Comparison of ENCODE assay signal across 2 cellular contexts in the genomic region with DNA sequence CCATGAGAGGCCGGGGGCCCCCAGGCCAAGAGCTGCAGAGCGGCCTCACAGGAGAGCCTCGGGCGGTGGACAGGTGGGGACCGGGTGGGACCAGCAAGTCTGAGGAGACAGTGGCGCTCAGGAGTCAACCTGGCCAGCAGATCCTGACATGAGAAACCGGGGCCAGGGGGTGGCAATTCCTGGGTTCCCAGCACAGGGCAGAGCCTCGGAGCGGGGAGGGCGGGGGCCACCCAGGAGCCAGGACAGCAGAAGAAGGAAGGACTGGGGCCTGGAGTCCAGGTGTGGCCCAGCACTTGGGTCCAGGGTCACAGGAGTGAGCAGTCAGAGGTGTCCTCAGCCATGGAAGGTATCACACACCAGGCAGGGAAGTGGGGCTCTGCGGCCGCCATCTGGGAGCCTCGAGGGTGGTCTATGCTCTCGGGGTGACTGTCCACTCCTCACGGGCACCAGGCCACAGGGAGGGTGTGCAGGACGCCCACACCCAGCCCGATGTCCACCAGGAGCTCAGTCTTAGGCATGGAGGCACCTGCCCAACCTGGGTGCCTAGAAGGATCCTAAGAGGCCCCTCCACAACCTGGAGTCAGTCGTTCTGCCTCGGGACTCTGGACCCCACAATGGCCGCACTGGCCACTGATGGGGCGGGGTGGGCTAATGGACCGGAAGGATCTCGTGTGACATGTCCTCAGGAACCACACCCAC.
TF ChIP-seq lines count a peak whose summit lies in the region.

No MANE protein-coding gene starts in this region.

TF ChIP-seq in HCT116, 20 proteins besides CTCF, POLR2A, EP300 and RAD21 (continued from another document):
- TF ChIP-seq SRF (IDR thresholded peaks at IDR 0.05; ENCODE audit: low read depth) (no peak), ZNF274 (IDR thresholded peaks at IDR 0.05; ENCODE audit: low read depth, low read length) (no peak), EZH2phosphoT487 (IDR thresholded peaks at IDR 0.05; ENCODE audit: borderline replicate concordance) (no peak), POLR2AphosphoS5 (IDR thresholded peaks at IDR 0.05; ENCODE audit: low read depth, low read length) (no peak), EZH2 (IDR thresholded peaks at IDR 0.05) (no peak), JUND (IDR thresholded peaks at IDR 0.05) (no peak), SP1 (IDR thresholded peaks at IDR 0.05; ENCODE audit: low read depth) (no peak), ELF1 (IDR thresholded peaks at IDR 0.05; ENCODE audit: borderline replicate concordance, low read depth) (no peak), CEBPB (IDR thresholded peaks at IDR 0.05; ENCODE audit: low read depth) (no peak), SIN3A (IDR thresholded peaks at IDR 0.05; ENCODE audit: low read depth) (no peak), ZFX (IDR thresholded peaks at IDR 0.05) (no peak), CBX3 (IDR thresholded peaks at IDR 0.05; ENCODE audit: low read depth) (no peak), EGR1 (IDR thresholded peaks at IDR 0.05; ENCODE audit: low read depth) (no peak), TCF7L2 (IDR thresholded peaks at IDR 0.05; ENCODE audit: borderline replicate concordance, extremely low read depth, insufficient read depth, insufficient read length) (no peak)
- TF ChIP-seq, protein P1, sequence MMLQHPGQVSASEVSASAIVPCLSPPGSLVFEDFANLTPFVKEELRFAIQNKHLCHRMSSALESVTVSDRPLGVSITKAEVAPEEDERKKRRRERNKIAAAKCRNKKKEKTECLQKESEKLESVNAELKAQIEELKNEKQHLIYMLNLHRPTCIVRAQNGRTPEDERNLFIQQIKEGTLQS (IDR thresholded peaks at IDR 0.05) = no peak
- TF ChIP-seq, protein P2, sequence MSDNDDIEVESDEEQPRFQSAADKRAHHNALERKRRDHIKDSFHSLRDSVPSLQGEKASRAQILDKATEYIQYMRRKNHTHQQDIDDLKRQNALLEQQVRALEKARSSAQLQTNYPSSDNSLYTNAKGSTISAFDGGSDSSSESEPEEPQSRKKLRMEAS (IDR thresholded peaks at IDR 0.05) = no peak
- TF ChIP-seq, protein P3, sequence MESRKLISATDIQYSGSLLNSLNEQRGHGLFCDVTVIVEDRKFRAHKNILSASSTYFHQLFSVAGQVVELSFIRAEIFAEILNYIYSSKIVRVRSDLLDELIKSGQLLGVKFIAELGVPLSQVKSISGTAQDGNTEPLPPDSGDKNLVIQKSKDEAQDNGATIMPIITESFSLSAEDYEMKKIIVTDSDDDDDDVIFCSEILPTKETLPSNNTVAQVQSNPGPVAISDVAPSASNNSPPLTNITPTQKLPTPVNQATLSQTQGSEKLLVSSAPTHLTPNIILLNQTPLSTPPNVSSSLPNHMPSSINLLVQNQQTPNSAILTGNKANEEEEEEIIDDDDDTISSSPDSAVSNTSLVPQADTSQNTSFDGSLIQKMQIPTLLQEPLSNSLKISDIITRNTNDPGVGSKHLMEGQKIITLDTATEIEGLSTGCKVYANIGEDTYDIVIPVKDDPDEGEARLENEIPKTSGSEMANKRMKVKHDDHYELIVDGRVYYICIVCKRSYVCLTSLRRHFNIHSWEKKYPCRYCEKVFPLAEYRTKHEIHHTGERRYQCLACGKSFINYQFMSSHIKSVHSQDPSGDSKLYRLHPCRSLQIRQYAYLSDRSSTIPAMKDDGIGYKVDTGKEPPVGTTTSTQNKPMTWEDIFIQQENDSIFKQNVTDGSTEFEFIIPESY (IDR thresholded peaks at IDR 0.05; ENCODE audit: extremely low read depth, insufficient replicate concordance, low read length) = no peak
- TF ChIP-seq, protein P4, sequence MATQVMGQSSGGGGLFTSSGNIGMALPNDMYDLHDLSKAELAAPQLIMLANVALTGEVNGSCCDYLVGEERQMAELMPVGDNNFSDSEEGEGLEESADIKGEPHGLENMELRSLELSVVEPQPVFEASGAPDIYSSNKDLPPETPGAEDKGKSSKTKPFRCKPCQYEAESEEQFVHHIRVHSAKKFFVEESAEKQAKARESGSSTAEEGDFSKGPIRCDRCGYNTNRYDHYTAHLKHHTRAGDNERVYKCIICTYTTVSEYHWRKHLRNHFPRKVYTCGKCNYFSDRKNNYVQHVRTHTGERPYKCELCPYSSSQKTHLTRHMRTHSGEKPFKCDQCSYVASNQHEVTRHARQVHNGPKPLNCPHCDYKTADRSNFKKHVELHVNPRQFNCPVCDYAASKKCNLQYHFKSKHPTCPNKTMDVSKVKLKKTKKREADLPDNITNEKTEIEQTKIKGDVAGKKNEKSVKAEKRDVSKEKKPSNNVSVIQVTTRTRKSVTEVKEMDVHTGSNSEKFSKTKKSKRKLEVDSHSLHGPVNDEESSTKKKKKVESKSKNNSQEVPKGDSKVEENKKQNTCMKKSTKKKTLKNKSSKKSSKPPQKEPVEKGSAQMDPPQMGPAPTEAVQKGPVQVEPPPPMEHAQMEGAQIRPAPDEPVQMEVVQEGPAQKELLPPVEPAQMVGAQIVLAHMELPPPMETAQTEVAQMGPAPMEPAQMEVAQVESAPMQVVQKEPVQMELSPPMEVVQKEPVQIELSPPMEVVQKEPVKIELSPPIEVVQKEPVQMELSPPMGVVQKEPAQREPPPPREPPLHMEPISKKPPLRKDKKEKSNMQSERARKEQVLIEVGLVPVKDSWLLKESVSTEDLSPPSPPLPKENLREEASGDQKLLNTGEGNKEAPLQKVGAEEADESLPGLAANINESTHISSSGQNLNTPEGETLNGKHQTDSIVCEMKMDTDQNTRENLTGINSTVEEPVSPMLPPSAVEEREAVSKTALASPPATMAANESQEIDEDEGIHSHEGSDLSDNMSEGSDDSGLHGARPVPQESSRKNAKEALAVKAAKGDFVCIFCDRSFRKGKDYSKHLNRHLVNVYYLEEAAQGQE (IDR thresholded peaks at IDR 0.05; ENCODE audit: low read depth) = no peak
TF ChIP-seq in HCT116: peak in this region for 0.

TF ChIP-seq in SK-N-SH treated with all-trans-retinoic acid at 6 μM for 48 hours, 23 proteins besides CTCF, POLR2A, EP300 and RAD21 (continued from another document):
- no peak for TF ChIP-seq SNAI2 (CRISPR knock-in tag; IDR thresholded peaks at IDR 0.05)
